Comparison of ENCODE assay signal across 21 cellular contexts in the genomic region with DNA sequence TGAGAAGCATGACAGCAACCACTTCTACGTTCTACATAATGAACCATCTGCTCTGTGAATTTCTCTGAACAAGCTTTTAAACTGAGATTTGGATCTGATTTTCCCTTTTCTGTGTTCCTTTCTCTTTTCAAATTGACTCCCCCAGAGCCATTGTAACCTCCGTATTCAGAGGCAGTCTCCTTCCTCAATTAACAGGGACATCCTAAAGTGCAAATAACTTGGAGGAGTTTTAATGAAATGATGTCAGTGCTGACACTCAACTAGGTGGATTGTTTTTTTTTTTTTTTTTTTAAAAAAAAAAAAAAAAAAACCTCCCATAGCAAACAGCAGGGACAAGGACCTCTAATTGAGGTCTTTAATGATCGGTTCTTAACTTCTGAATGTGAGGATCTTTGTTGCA. TPM values are rescaled to one million over a fixed set of nuclear protein-coding genes. Genes with fewer than 3 reads are reported as not detected.
DNase-seq lines count a peak whose midpoint lies in the region; ATAC-seq and TF ChIP-seq lines count a peak whose summit lies in the region.
"Had no signal": no experiment of that assay in that cellular context is flagged by ENCODE, and none has a peak within 500 bp of the region (broad histone marks: within the 10 kb centered on the region; RNA-seq: fewer than 3 reads in every experiment).

No MANE protein-coding gene starts in this region.

- H4K5ac ChIP-seq in mesendoderm (ENCODE audit: low read length) = no peak overlapping the region

- WGBS in mesendoderm (ENCODE audit: extremely low coverage, insufficient coverage, low lambda C conversion rate) = no CpG with 5 or more reads among the region's 3 CpGs
- WGBS in tibial nerve, 2 donors = 47 to 61% methylated on average over 3 of the region's 3 CpGs

- TF ChIP-seq CTCF in tibial nerve (IDR thresholded peaks at IDR 0.05) = no peak

- H3K9me3 ChIP-seq in tibial nerve = no peaks in the 10 kb centered on the region
- H3K9me3 ChIP-seq: A549 had no signal

- H3K79me1 ChIP-seq in mesendoderm (ENCODE audit: low read length) = no peaks in the 10 kb centered on the region

- H3K27ac ChIP-seq in mesendoderm (ENCODE audit: low read depth, low read length) (no peak overlapping the region), tibial nerve (peak overlapping the region in 3 of 4 donors; percentile 41 to 57 (median 47))
- H3K27ac ChIP-seq: A549, HL-60 had no signal

- TF ChIP-seq EP300 in tibial nerve (IDR thresholded peaks at IDR 0.05) = no peak

- no peak overlapping the region for H3K18ac ChIP-seq in mesendoderm (ENCODE audit: low read length)

- H2BK120ac ChIP-seq in mesendoderm (ENCODE audit: low read depth, low read length) = no peak overlapping the region

- H3K4me3 ChIP-seq in mesendoderm (ENCODE audit: low read length) (no peak overlapping the region), tibial nerve (no peak overlapping the region)
- H3K4me3 ChIP-seq: A549 had no signal

- no peak overlapping the region for H2AK5ac ChIP-seq in mesendoderm (ENCODE audit: low read length)

- H4K8ac ChIP-seq in mesendoderm (ENCODE audit: low read depth, low read length) = no peak overlapping the region

- H3K36me3 ChIP-seq in mesendoderm (ENCODE audit: control insufficient read depth, insufficient read depth, low read length) = no peaks in the 10 kb centered on the region
- H3K36me3 ChIP-seq in tibial nerve = peaks cover 0 to 28% (median 0%) of the 10 kb centered on the region in 3 donors

- no peak for ATAC-seq in HG03378 (IDR thresholded peaks at IDR 0.05; ENCODE audit: unreplicated experiment)
- ATAC-seq in GM21528 (IDR thresholded peaks at IDR 0.05; ENCODE audit: low FRiP score, unreplicated experiment) = no peak
- ATAC-seq: A549 had no signal

- DNase-seq in NCI-H345 treated with DMSO at 0.1 percent for 48 hours (lab: John Stamatoyannopoulos, UW; ENCODE audit: unreplicated experiment) = peak; percentile 17
- DNase-seq in NCI-H345 (lab: John Stamatoyannopoulos, UW) = no peak
- peak; percentile 75 to 93 for DNase-seq in NCI-H524 (lab: John Stamatoyannopoulos, UW)
- peak; percentile 8 for DNase-seq in mesendoderm
- DNase-seq in tibial nerve (ENCODE audit: low spot score in 2 of 2) = no peak
- DNase-seq in COLO668 (lab: John Stamatoyannopoulos, UW; ENCODE audit: unreplicated experiment) = no peak
- DNase-seq: C1 segment of cervical spinal cord, EL, HCEC 1CT, Kasumi-1, MM.1S, NCI-H146, NCI-H2081 treated with DMSO at 0.1 percent for 48 hours, NCI-H510A, SW 1271 had no signal

- no peak overlapping the region for H3K23ac ChIP-seq in mesendoderm (ENCODE audit: low read length)

- no peak overlapping the region for H2BK5ac ChIP-seq in mesendoderm (ENCODE audit: low read length)

- H2BK15ac ChIP-seq in mesendoderm (replicated peaks; ENCODE audit: low read depth) = no peak overlapping the region

- peaks cover 2% of the 10 kb centered on the region for H3K4me1 ChIP-seq in mesendoderm (ENCODE audit: control insufficient read depth, low read depth, low read length)
- no peaks in the 10 kb centered on the region for H3K4me1 ChIP-seq in tibial nerve
- H3K4me1 ChIP-seq: A549 had no signal

- no peak overlapping the region for H3K4ac ChIP-seq in mesendoderm (ENCODE audit: low read depth, low read length)

- H3K79me2 ChIP-seq in mesendoderm (ENCODE audit: control insufficient read depth, insufficient read depth, low read length) = no peaks in the 10 kb centered on the region

- no peak overlapping the region for H3K4me2 ChIP-seq in mesendoderm (ENCODE audit: low read length)
- H3K4me2 ChIP-seq: A549 had no signal

- H3K56ac ChIP-seq in mesendoderm (ENCODE audit: low read length) = no peak overlapping the region

- no peak overlapping the region for H3K9ac ChIP-seq in mesendoderm (ENCODE audit: low read length)

- H3K27me3 ChIP-seq in mesendoderm (ENCODE audit: insufficient read depth, low read length, poor library complexity) = no peaks in the 10 kb centered on the region
- no peaks in the 10 kb centered on the region for H3K27me3 ChIP-seq in tibial nerve

- no peak for TF ChIP-seq POLR2A in tibial nerve (IDR thresholded peaks at IDR 0.05)

RNA-seq across cellular contexts. Expression of gene ADAMTS9, which starts 48.8 kb away (rescaled TPM):
- 0.84 TPM for polyA plus RNA-seq in mesendoderm (2013, experiment 1 of 2)
- 0.67 TPM for polyA plus RNA-seq in mesendoderm (2013, experiment 2 of 2)
- 100 to 1,000 TPM in 1 of 4 donors, 10 to 100 TPM in 3; 79.1 to 145 (median 95.0) TPM for total RNA-seq in tibial nerve
- total RNA-seq: SK-MEL-5 had no signal
- polyA plus RNA-seq: IgD-negative memory B cell had no signal

Comparison
In these comparisons a context has a peak if more than half of its experiments do, and no peak if none do; other contexts are left out.
1. DNase-seq: peak in NCI-H345 treated with DMSO at 0.1 percent for 48 hours (single experiment), NCI-H524 (2 of 2) and mesendoderm (single experiment); none in NCI-H345 (single experiment), tibial nerve (0 of 2) and COLO668 (single experiment).